Comparison of ENCODE assay signal across 17 cellular contexts in the genomic region with DNA sequence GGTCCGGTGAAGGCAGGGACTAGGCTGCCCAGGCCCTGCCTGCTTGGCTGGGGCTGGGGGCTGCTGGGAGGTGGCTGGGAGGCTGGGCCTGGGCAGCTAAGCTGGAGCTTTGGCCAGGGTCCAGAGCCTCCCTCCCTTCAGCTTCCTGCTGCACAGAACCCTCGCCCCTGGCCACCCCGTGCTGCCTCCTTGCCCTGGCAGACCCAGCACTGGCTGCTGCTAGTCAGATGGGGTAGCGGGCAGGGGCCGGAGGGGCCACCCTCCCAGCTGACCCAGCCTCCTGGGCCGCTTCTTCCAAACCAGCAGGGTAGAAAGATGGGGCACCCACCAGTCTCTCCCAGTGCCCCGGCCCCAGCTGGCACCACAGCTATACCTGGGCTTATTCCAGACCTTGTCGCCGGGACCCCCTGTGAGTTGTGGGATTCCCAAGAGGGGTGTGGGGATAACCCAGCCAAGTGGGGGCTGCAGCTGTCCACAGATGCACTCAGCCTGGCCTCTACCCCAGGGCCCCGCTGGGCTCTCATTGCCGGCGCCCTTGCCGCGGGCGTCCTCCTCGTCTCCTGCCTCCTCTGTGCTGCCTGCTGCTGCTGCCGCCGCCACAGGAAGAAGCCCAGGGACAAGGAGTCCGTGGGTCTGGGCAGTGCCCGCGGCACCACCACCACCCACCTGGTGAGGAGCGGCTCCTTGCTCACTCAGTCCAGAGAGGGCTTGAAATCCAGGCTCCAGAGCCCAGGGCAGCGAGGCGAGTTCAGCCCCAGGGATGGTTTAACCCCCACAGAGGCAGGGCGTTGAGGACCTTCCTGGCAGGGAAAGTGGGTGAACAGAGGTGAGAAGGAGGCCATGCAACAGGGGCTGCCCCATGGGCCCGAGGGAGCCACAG. TPM values are rescaled to one million over a fixed set of nuclear protein-coding genes. Genes with fewer than 3 reads are reported as not detected.
A peak's percentile ranks its signal among the peaks of the same experiment; 100 is the strongest.
DNase-seq lines count a peak whose midpoint lies in the region; ATAC-seq and TF ChIP-seq lines count a peak whose summit lies in the region.
"Had no signal": no experiment of that assay in that cellular context is flagged by ENCODE, and none has a peak within 500 bp of the region (broad histone marks: within the 10 kb centered on the region; RNA-seq: fewer than 3 reads in every experiment).

A gene with protein sequence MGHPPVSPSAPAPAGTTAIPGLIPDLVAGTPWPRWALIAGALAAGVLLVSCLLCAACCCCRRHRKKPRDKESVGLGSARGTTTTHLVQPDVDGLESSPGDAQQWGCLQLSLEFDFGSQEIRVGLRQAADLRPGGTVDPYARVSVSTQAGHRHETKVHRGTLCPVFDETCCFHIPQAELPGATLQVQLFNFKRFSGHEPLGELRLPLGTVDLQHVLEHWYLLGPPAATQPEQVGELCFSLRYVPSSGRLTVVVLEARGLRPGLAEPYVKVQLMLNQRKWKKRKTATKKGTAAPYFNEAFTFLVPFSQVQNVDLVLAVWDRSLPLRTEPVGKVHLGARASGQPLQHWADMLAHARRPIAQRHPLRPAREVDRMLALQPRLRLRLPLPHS (plus strand): TSS at position 200 of the 880 bp plus-strand sequence. CDS start 116 bp downstream, at position 316.

- no peaks in the 10 kb centered on the region for H3K9me3 ChIP-seq in mucosa of rectum (ENCODE audit: control insufficient read depth in 2 of 2, low read length in 2 of 2)
- H3K9me3 ChIP-seq in uterus: no peaks in the 10 kb centered on the region

- peaks cover 3% of the 10 kb centered on the region for H3K27me3 Mint-ChIP-seq in activated T-helper 17 cell treated with anti-CD3 and anti-CD28 coated beads, Interleukin-2, amount 50 U/mL, for 72 hours

- TF ChIP-seq CTCF in epithelial cell of esophagus (IDR thresholded peaks at IDR 0.05; ENCODE audit: insufficient read depth, low read depth, low read length, missing control alignments) (no peak), uterus (IDR thresholded peaks at IDR 0.05) (no peak)

- DNase-seq in Right ventricle myocardium superior: peak; percentile 37
- DNase-seq in cardiac septum (ENCODE audit: low spot score): no peak
- DNase-seq in epithelial cell of esophagus (ENCODE audit: low read depth): no peak
- no peak for DNase-seq in NCI-H2081 (lab: John Stamatoyannopoulos, UW)
- no peak for DNase-seq in uterus
- DNase-seq: activated CD8-positive, alpha-beta memory T cell treated with anti-CD3 and anti-CD28 coated beads, Interleukin-2, amount 50 U/mL, for 48 hours; erythroblast; hippocampal formation; NCI-H2171 treated with DMSO at 0.1 percent for 48 hours; nucleus accumbens had no signal

- H3K4me1 ChIP-seq in mucosa of rectum (ENCODE audit: control insufficient read depth in 2 of 2, insufficient read depth in 2 of 2, low read length in 2 of 2) (peaks cover 42 to 53% of the 10 kb centered on the region in 2 donors), urinary bladder (ENCODE audit: insufficient read depth) (no peaks in the 10 kb centered on the region), uterus (no peaks in the 10 kb centered on the region)

- H3K36me3 Mint-ChIP-seq in activated T-helper 17 cell treated with anti-CD3 and anti-CD28 coated beads, Interleukin-2, amount 50 U/mL, for 72 hours (ENCODE audit: low read depth): no peaks in the 10 kb centered on the region
- H3K36me3 Mint-ChIP-seq: activated naive CD4-positive, alpha-beta T cell treated with anti-CD3 and anti-CD28 coated beads, Interleukin-2, amount 50 U/mL, for 72 hours; WTC11 had no signal

- peak within 1 kb of the TSS; percentile 32 to 69 for H3K9ac ChIP-seq in mucosa of rectum (ENCODE audit: low read depth in 1 of 2, low read length in 2 of 2)

- H3K4me1 Mint-ChIP-seq in activated T-helper 17 cell treated with anti-CD3 and anti-CD28 coated beads, Interleukin-2, amount 50 U/mL, for 72 hours: no peaks in the 10 kb centered on the region

- peak within 1 kb of the TSS; percentile 27 for H3K4me3 ChIP-seq in epithelial cell of esophagus (ENCODE audit: low read length)
- peak within 1 kb of the TSS in 1 of 2 donors; percentile 45 for H3K4me3 ChIP-seq in mucosa of rectum (ENCODE audit: low read length in 2 of 2)
- H3K4me3 ChIP-seq in urinary bladder (ENCODE audit: low read depth, low read length): no peak within 1 kb of the TSS
- no peak within 1 kb of the TSS for H3K4me3 ChIP-seq in uterus

- peak within 1 kb of the TSS; percentile 85 to 93 for H3K27ac ChIP-seq in mucosa of rectum (ENCODE audit: low read depth in 2 of 2, low read length in 2 of 2)
- peak within 1 kb of the TSS; percentile 81 for H3K27ac ChIP-seq in urinary bladder (ENCODE audit: low read depth)
- no peak within 1 kb of the TSS for H3K27ac ChIP-seq in uterus

- no peak for ATAC-seq in Right ventricle myocardium superior (ENCODE audit: poor library complexity)
- no peak for ATAC-seq in activated T-helper 17 cell treated with anti-CD3 and anti-CD28 coated beads, Interleukin-2, amount 50 U/mL, for 72 hours (replicated peaks)
- ATAC-seq: activated naive CD4-positive, alpha-beta T cell treated with anti-CD3 and anti-CD28 coated beads, Interleukin-2, amount 50 U/mL, for 72 hours; WTC11 had no signal

- intact Hi-C loops in Right ventricle myocardium superior (cut with DNase I) (loop anchor here (5.0 kb wide), 1 partner anchor 317 kb away; no protein-coding TSS in a partner anchor), cardiac septum (cut with DNase I) (loop anchor here (5.0 kb wide), 2 partner anchors 47 to 107 kb away; no protein-coding TSS in a partner anchor), uterus (cut with DNase I; ENCODE audit: low total_unique reads) (loop anchor here (5.0 kb wide), 1 partner anchor 317 kb away; no protein-coding TSS in a partner anchor)

- no peak for TF ChIP-seq POLR2A in uterus (IDR thresholded peaks at IDR 0.05)

- H3K36me3 ChIP-seq in mucosa of rectum (ENCODE audit: control insufficient read depth in 2 of 2, insufficient read depth in 2 of 2, low read length in 2 of 2) (no peaks in the 10 kb centered on the region), urinary bladder (ENCODE audit: insufficient read depth) (no peaks in the 10 kb centered on the region), uterus (no peaks in the 10 kb centered on the region)

- no peaks in the 10 kb centered on the region for H3K27me3 ChIP-seq in mucosa of rectum (ENCODE audit: control insufficient read depth in 2 of 2, insufficient read depth in 2 of 2, low read length in 2 of 2)
- no peaks in the 10 kb centered on the region for H3K27me3 ChIP-seq in uterus

- no peaks in the 10 kb centered on the region for H3K9me3 Mint-ChIP-seq in activated T-helper 17 cell treated with anti-CD3 and anti-CD28 coated beads, Interleukin-2, amount 50 U/mL, for 72 hours
- H3K9me3 Mint-ChIP-seq: activated naive CD4-positive, alpha-beta T cell treated with anti-CD3 and anti-CD28 coated beads, Interleukin-2, amount 50 U/mL, for 72 hours; WTC11 had no signal

- 84% methylated on average over 26 of the region's 26 CpGs for WGBS in urinary bladder

- H3K27ac Mint-ChIP-seq in activated T-helper 17 cell treated with anti-CD3 and anti-CD28 coated beads, Interleukin-2, amount 50 U/mL, for 72 hours: no peak within 1 kb of the TSS
- H3K27ac Mint-ChIP-seq: activated naive CD4-positive, alpha-beta T cell treated with anti-CD3 and anti-CD28 coated beads, Interleukin-2, amount 50 U/mL, for 72 hours; WTC11 had no signal

- H3K4me3 Mint-ChIP-seq in activated T-helper 17 cell treated with anti-CD3 and anti-CD28 coated beads, Interleukin-2, amount 50 U/mL, for 72 hours: no peak within 1 kb of the TSS
- H3K4me3 Mint-ChIP-seq: WTC11 had no signal

RNA-seq across cellular contexts. Expression of the gene that starts here (rescaled TPM):
- total RNA-seq in Right ventricle myocardium superior: not detected
- total RNA-seq in cardiac septum: not detected
- 3.4 TPM for total RNA-seq in urinary bladder
- polyA plus RNA-seq in urinary bladder: 35.6 TPM
- not detected for total RNA-seq in activated T-helper 17 cell treated with anti-CD3 and anti-CD28 coated beads, Interleukin-2, amount 50 U/mL, for 72 hours
- 1 to 10 TPM in 1 of 4 donors, not detected in 3; 2.0 TPM for total RNA-seq in uterus
- total RNA-seq: activated naive CD4-positive, alpha-beta T cell treated with anti-CD3 and anti-CD28 coated beads, Interleukin-2, amount 50 U/mL, for 72 hours; cerebellum; OCI-LY7 had no signal

Comparison
In these comparisons a context has a peak if more than half of its experiments do, and no peak if none do; other contexts are left out.
1. Peak in DNase-seq in Right ventricle myocardium superior; RNA of the gene not detected or under 1 TPM.
2. H3K27ac ChIP-seq: peak in mucosa of rectum (2 of 2) and urinary bladder (single experiment); none in uterus (0 of 2).